Comparison of ENCODE assay signal across 8 cellular contexts in the genomic region with DNA sequence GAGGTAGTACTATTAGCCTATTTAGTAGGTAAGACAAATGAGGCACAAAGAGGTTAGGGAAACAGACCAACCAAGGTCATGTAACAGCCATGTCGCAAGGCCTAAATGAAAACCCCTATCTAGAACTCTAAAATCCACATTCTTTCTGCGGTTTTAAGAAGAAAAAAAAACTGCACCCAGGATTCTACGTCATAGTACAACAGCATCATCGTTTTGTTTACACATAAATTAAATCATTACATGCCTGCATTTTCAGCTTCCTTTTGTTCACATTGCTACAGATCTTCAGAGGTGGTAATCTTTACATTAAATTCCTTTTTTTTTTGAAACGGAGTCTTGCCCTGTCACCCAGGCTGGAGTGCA. TPM values are rescaled to one million over a fixed set of nuclear protein-coding genes. Genes with fewer than 3 reads are reported as not detected.
A peak's percentile ranks its signal among the peaks of the same experiment; 100 is the strongest.
DNase-seq lines count a peak whose midpoint lies in the region; ATAC-seq, FAIRE-seq and TF ChIP-seq lines count a peak whose summit lies in the region.

No MANE protein-coding gene starts in this region.

- peaks cover 31% of the 10 kb centered on the region for H3K79me2 ChIP-seq in keratinocyte (ENCODE audit: control insufficient read depth, insufficient read depth, low read length)

- DNase-seq in activated naive CD4-positive, alpha-beta T cell treated with anti-CD3 and anti-CD28 coated beads, Interleukin-2, amount 50 U/mL, for 16 hours, result no peak
- DNase-seq in keratinocyte (ENCODE audit: low read depth, low spot score) (no peak), type B pancreatic cell (ENCODE audit: extremely low spot score, unreplicated experiment) (no peak), NCI-H345 (lab: John Stamatoyannopoulos, UW) (no peak)

- peak overlapping the region; percentile 88 for H3K27ac Mint-ChIP-seq in activated naive CD4-positive, alpha-beta T cell treated with anti-CD3 and anti-CD28 coated beads, Interleukin-2, amount 50 U/mL, for 24 hours
- H3K27ac Mint-ChIP-seq in type B pancreatic cell, result peak overlapping the region; percentile 37

- dilution Hi-C loops in keratinocyte (cut with MboI; ENCODE audit: extremely low pct_ligation_motif_present, low sequenced_read_pairs), result no loop called here

- no peaks in the 10 kb centered on the region for H3K27me3 ChIP-seq in keratinocyte (ENCODE audit: control insufficient read depth, extremely low read depth, insufficient read depth, low read length)

- peaks cover 8 to 12% of the 10 kb centered on the region in 2 experiments for H3K36me3 ChIP-seq in keratinocyte (ENCODE audit: control insufficient read depth in 2 of 2, extremely low read depth in 1 of 2, insufficient read depth in 2 of 2, low read length in 2 of 2)

- peak overlapping the region; percentile 83 for H3K4me3 Mint-ChIP-seq in activated naive CD4-positive, alpha-beta T cell treated with anti-CD3 and anti-CD28 coated beads, Interleukin-2, amount 50 U/mL, for 24 hours
- H3K4me3 Mint-ChIP-seq in type B pancreatic cell, result peak overlapping the region; percentile 92

- H3K9ac ChIP-seq in keratinocyte (ENCODE audit: control insufficient read depth, extremely low read depth, insufficient read depth, low read length), result peak overlapping the region; percentile 96

- peak overlapping the region; percentile 88 for H2AFZ ChIP-seq in keratinocyte (ENCODE audit: control insufficient read depth, low read length)

- H3K27me3 Mint-ChIP-seq in activated naive CD4-positive, alpha-beta T cell treated with anti-CD3 and anti-CD28 coated beads, Interleukin-2, amount 50 U/mL, for 24 hours, result peaks cover 8% of the 10 kb centered on the region
- peaks cover 3% of the 10 kb centered on the region for H3K27me3 Mint-ChIP-seq in type B pancreatic cell

- H3K4me3 ChIP-seq in WI38 (ENCODE audit: low read depth, low read length) (peak overlapping the region; percentile 94; the same call in 1 of the 2 replicates), keratinocyte (ENCODE audit: control insufficient read depth in 2 of 3, extremely low read depth in 1 of 3, insufficient read depth in 2 of 3, low read depth in 1 of 3, low read length in 3 of 3) (peak overlapping the region in 2 of 3 experiments; percentile 97 to 98)

- ATAC-seq in GM19395 (IDR thresholded peaks at IDR 0.05; ENCODE audit: unreplicated experiment) (no peak), GM18858 (IDR thresholded peaks at IDR 0.05; ENCODE audit: unreplicated experiment) (no peak)

- H3K36me3 Mint-ChIP-seq in activated naive CD4-positive, alpha-beta T cell treated with anti-CD3 and anti-CD28 coated beads, Interleukin-2, amount 50 U/mL, for 24 hours, result peaks cover 11% of the 10 kb centered on the region
- H3K36me3 Mint-ChIP-seq in type B pancreatic cell, result peaks cover under 1% of the 10 kb centered on the region

- peaks cover 11% of the 10 kb centered on the region for H3K4me1 ChIP-seq in keratinocyte (ENCODE audit: control insufficient read depth, extremely low read depth, insufficient read depth, low read length)

- no peaks in the 10 kb centered on the region for H3K9me3 Mint-ChIP-seq in activated naive CD4-positive, alpha-beta T cell treated with anti-CD3 and anti-CD28 coated beads, Interleukin-2, amount 50 U/mL, for 24 hours
- no peaks in the 10 kb centered on the region for H3K9me3 Mint-ChIP-seq in type B pancreatic cell

- no peaks in the 10 kb centered on the region for H4K20me1 ChIP-seq in keratinocyte (ENCODE audit: control insufficient read depth, extremely low read depth, insufficient read depth, low read length)

- no peak for TF ChIP-seq CTCF in WI38 (IDR thresholded peaks at IDR 0.05; ENCODE audit: low read depth, low read length)
- no peak for TF ChIP-seq CTCF in keratinocyte (optimal IDR thresholded peaks at IDR 0.05 in 1 of 3, IDR thresholded peaks at IDR 0.05 in 1 of 3, conservative IDR thresholded peaks at IDR 0.05 in 1 of 3; ENCODE audit: extremely low read depth in 1 of 3, insufficient read depth in 2 of 3, low read length in 3 of 3)
- no peak for TF ChIP-seq CTCF in type B pancreatic cell (conservative IDR thresholded peaks at IDR 0.05)

- H3K9me3 ChIP-seq in keratinocyte (ENCODE audit: control insufficient read depth, low read depth, low read length), result no peaks in the 10 kb centered on the region

- peak overlapping the region; percentile 70 for H3K4me2 ChIP-seq in keratinocyte (ENCODE audit: control insufficient read depth, extremely low read depth, insufficient read depth, low read depth, low read length)

- H3K27ac ChIP-seq in keratinocyte (ENCODE audit: control insufficient read depth, insufficient read depth, low read length), result no peak overlapping the region

- H3K4me1 Mint-ChIP-seq in activated naive CD4-positive, alpha-beta T cell treated with anti-CD3 and anti-CD28 coated beads, Interleukin-2, amount 50 U/mL, for 24 hours, result peaks cover 37% of the 10 kb centered on the region
- H3K4me1 Mint-ChIP-seq in type B pancreatic cell (ENCODE audit: unreplicated experiment), result peaks cover 22% of the 10 kb centered on the region

- peaks cover 2% of the 10 kb centered on the region for H3K9me1 ChIP-seq in keratinocyte (ENCODE audit: control insufficient read depth, extremely low read depth, insufficient read depth, low read length)

- no peak for FAIRE-seq in keratinocyte (lab: Jason Lieb, UNC)

RNA-seq across cellular contexts. Expression of a gene that starts 0.5 kb away (rescaled TPM):
- 64.8 to 100 TPM (median 95.2 TPM) in 3 replicates for polyA plus RNA-seq in keratinocyte
- 186 TPM for polyA plus RNA-seq in keratinocyte (2011; ENCODE audit: low read depth)
- polyA plus RNA-seq in keratinocyte (2011; cell fraction: cytosol; rRNA removed), result 77.2 and 96.3 TPM in 2 replicates
- polyA plus RNA-seq in keratinocyte (2011; cell fraction: nucleus; rRNA removed), result 70.0 and 91.4 TPM in 2 replicates
- polyA plus RNA-seq in keratinocyte (2012; ENCODE audit: low replicate concordance), result 105 and 115 TPM in 2 replicates
- 10.8 to 69.2 TPM (median 31.4 TPM) in 3 replicates for polyA minus RNA-seq in keratinocyte
- polyA minus RNA-seq in keratinocyte (2011; cell fraction: cytosol; rRNA and poly(A)+ RNA removed), result 59.3 TPM
- 29.0 and 40.0 TPM in 2 replicates for polyA minus RNA-seq in keratinocyte (2011; cell fraction: nucleus; rRNA and poly(A)+ RNA removed)
- total RNA-seq in type B pancreatic cell (ENCODE audit: low replicate concordance), result 68.1 and 81.4 TPM in 2 replicates
